ENCODE assay signal across 8 cellular contexts in the genomic region with DNA sequence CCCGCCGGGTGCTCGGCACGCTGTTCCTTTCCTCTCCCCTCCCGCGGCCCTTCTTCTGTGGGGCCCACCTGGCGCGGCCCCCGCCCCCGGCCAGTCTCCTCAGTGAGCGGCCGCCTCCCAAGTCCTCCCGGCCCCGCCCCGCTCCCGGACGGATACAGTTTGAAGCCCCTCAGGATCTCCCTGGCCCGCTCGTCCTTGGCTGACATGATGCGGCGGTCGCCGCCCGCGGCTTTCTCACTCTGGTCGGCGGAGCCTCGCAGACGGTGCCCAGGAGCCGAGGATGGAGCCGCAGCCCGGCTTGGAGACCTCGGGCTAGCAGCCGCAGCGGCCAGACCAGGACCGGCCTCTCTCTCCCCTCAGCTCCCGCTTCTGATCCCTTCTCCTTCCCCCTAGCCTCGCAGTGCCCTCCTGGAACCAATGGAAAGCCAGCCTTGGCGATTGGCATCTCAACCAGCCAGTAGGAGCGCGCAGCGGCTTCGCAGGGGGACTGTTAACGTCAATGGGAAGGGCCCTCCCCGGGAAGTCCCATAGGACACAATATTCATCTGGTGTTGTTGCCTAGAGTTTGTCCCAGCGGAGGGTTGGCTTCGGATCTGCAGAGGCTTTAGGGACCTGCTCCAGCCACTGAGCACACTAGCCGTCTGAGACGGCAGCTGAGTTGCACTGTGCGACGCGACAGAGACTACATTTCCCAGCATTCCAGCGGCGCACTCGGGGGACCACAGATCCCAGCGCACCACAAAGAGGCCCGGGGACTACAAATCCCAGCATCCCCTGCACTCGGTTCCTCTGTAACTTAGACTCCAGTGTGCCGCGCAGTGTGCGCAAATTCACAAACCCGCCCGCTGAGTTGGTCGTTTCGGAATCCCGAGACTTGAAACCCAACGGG. TPM values are rescaled to one million over a fixed set of nuclear protein-coding genes. Genes with fewer than 3 reads are reported as not detected.
DNase-seq lines count a peak whose midpoint lies in the region; ATAC-seq and TF ChIP-seq lines count a peak whose summit lies in the region.

A gene (minus strand): TSS at position 374 of the 889 bp plus-strand sequence. CDS start 168 bp downstream, at position 206.

- intact Hi-C loops in dendritic cell treated with granulocyte-macrophage colony-stimulating factor and Interleukin-4, amounts not matched to agents 40 ng/mL and 50 ng/mL, for 4 days (cut with micrococcal nuclease), result loop anchor here (2.0 to 5.0 kb wide), 3 partner anchors 60 to 770 kb away; a partner anchor contains a TSS

- ATAC-seq in GM19395 (IDR thresholded peaks at IDR 0.05; ENCODE audit: unreplicated experiment) (peak; percentile 91), HG03565 (IDR thresholded peaks at IDR 0.05; ENCODE audit: unreplicated experiment) (peak; percentile 83), left lobe of liver (peak; percentile 92)

- peaks cover 55% of the 10 kb centered on the region for H3K4me1 Mint-ChIP-seq in dendritic cell treated with granulocyte-macrophage colony-stimulating factor and Interleukin-4, amounts not matched to agents 40 ng/mL and 50 ng/mL, for 4 days (ENCODE audit: low read depth)

- no peaks in the 10 kb centered on the region for H3K9me3 Mint-ChIP-seq in dendritic cell treated with granulocyte-macrophage colony-stimulating factor and Interleukin-4, amounts not matched to agents 40 ng/mL and 50 ng/mL, for 4 days

- no peak for TF ChIP-seq CTCF in C4-2B (conservative IDR thresholded peaks at IDR 0.05)

- peak; percentile 96 for DNase-seq in NCI-H774 (lab: John Stamatoyannopoulos, UW)
- peak; percentile 92 to 94 for DNase-seq in activated CD4-positive, alpha-beta T cell treated with anti-CD3 and anti-CD28 coated beads, Interleukin-2, amount 50 U/mL, for 4 hours
- DNase-seq in left lobe of liver (ENCODE audit: low spot score), result peak; percentile 99
- peak; percentile 91 for DNase-seq in stimulated activated CD4-positive, alpha-beta T cell treated with anti-CD3 and anti-CD28 coated beads, Interleukin-2, amount 100 ng/mL, for 4 hours (ENCODE audit: low read depth)

- H3K36me3 Mint-ChIP-seq in dendritic cell treated with granulocyte-macrophage colony-stimulating factor and Interleukin-4, amounts not matched to agents 40 ng/mL and 50 ng/mL, for 4 days (ENCODE audit: low read depth), result peaks cover 44% of the 10 kb centered on the region

- H3K27me3 Mint-ChIP-seq in dendritic cell treated with granulocyte-macrophage colony-stimulating factor and Interleukin-4, amounts not matched to agents 40 ng/mL and 50 ng/mL, for 4 days, result no peaks in the 10 kb centered on the region

- peak within 1 kb of the TSS; percentile 100 for H3K4me3 Mint-ChIP-seq in dendritic cell treated with granulocyte-macrophage colony-stimulating factor and Interleukin-4, amounts not matched to agents 40 ng/mL and 50 ng/mL, for 4 days

- peak within 1 kb of the TSS; percentile 67 for H3K27ac ChIP-seq in C4-2B

- H3K27ac Mint-ChIP-seq in dendritic cell treated with granulocyte-macrophage colony-stimulating factor and Interleukin-4, amounts not matched to agents 40 ng/mL and 50 ng/mL, for 4 days, result peak within 1 kb of the TSS; percentile 99

RNA-seq across cellular contexts. Expression of the gene that starts here (rescaled TPM):
- total RNA-seq in left lobe of liver, result 7.5 TPM

Comparison
In these comparisons a context has a peak if more than half of its experiments do, and no peak if none do; other contexts are left out.
1. Peak in every context shown above with its lines: DNase-seq, ATAC-seq and H3K27ac ChIP-seq.